ENCODE assay signal across 26 cellular contexts in the genomic region with DNA sequence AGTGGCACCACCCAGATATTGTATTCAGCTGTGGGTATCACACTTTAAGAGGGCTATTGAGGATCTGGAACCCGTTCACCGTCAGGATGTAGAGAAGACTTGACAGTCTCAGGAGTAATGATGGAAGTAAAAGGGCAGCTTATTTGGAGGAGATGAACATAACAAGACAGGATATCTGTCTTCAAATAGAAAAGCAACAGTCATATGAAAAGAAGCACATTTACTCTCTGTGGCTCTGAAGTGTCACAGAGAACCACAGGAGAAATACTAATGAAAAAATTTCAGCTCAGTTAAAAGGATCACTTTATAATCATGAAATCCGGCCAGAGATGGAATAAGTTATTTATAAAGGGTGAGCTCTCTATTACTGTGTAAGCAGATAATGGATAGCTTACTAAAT.
"Had no signal": no experiment of that assay in that cellular context is flagged by ENCODE, and none has a peak within 500 bp of the region (broad histone marks: within the 10 kb centered on the region; RNA-seq: fewer than 3 reads in every experiment).

No MANE protein-coding gene starts in this region.

- FAIRE-seq: keratinocyte had no signal

- H3K4me3 ChIP-seq: dorsolateral prefrontal cortex, lung, prostate gland, right atrium auricular region, suprapubic skin, transverse colon, upper lobe of right lung, uterus had no signal

- H3K36me3 Mint-ChIP-seq: immature natural killer cell; memory B cell; natural killer cell; stimulated activated memory B cell treated with anti-CD40 and anti-IgM and Interleukin-4, amounts not matched to agents 10 μg/mL and 1 μg/mL and 100 μg/mL, for 72 hours had no signal

- H3K9me3 Mint-ChIP-seq: immature natural killer cell; memory B cell; natural killer cell; neural crest cell; stimulated activated memory B cell treated with anti-CD40 and anti-IgM and Interleukin-4, amounts not matched to agents 10 μg/mL and 1 μg/mL and 100 μg/mL, for 72 hours; stimulated activated naive CD8-positive, alpha-beta T cell treated with anti-CD3 and anti-CD28 coated beads, Interleukin-15, Interleukin-2, amounts not matched to agents 100 ng/mL and 50 ng/mL, for 24 hours had no signal

- H3K4me1 Mint-ChIP-seq: immature natural killer cell, natural killer cell had no signal

- H3K27me3 Mint-ChIP-seq: memory B cell; stimulated activated memory B cell treated with anti-CD40 and anti-IgM and Interleukin-4, amounts not matched to agents 10 μg/mL and 1 μg/mL and 100 μg/mL, for 72 hours; stimulated activated naive CD8-positive, alpha-beta T cell treated with anti-CD3 and anti-CD28 coated beads, Interleukin-15, Interleukin-2, amounts not matched to agents 100 ng/mL and 50 ng/mL, for 24 hours had no signal

- H3K27ac ChIP-seq: dorsolateral prefrontal cortex, epithelial cell of prostate, neutrophil, right atrium auricular region, suprapubic skin, transverse colon, upper lobe of right lung, uterus had no signal

- DNase-seq: dorsolateral prefrontal cortex; effector CD4-positive, alpha-beta T cell; foreskin melanocyte; glutamatergic neuron; hypothalamus; immature natural killer cell; natural killer cell; stimulated activated CD4-positive, alpha-beta T cell treated with anti-CD3 and anti-CD28 coated beads, Interleukin-2, amount 100 ng/mL, for 24 hours; stimulated activated CD4-positive, alpha-beta T cell treated with anti-CD3 and anti-CD28 coated beads, Interleukin-4, amount 100 ng/mL, for 24 hours; transverse colon; upper lobe of right lung; uterus had no signal

- ATAC-seq: esophagus mucosa; left lobe of liver; natural killer cell; sciatic nerve; stimulated activated memory B cell treated with anti-CD40 and anti-IgM and Interleukin-4, amounts not matched to agents 10 μg/mL and 1 μg/mL and 100 μg/mL, for 72 hours; upper lobe of right lung had no signal

- H3K9me3 ChIP-seq: neutrophil, prostate gland, right atrium auricular region, suprapubic skin, transverse colon, upper lobe of right lung, uterus had no signal

- H3K27me3 ChIP-seq: dorsolateral prefrontal cortex, neutrophil, right atrium auricular region, suprapubic skin, transverse colon, upper lobe of right lung, uterus had no signal

- H3K27ac Mint-ChIP-seq: immature natural killer cell; memory B cell; natural killer cell; stimulated activated memory B cell treated with anti-CD40 and anti-IgM and Interleukin-4, amounts not matched to agents 10 μg/mL and 1 μg/mL and 100 μg/mL, for 72 hours; stimulated activated naive CD8-positive, alpha-beta T cell treated with anti-CD3 and anti-CD28 coated beads, Interleukin-15, Interleukin-2, amounts not matched to agents 100 ng/mL and 50 ng/mL, for 24 hours had no signal

- H3K4me3 Mint-ChIP-seq: immature natural killer cell; memory B cell; natural killer cell; neural crest cell; stimulated activated memory B cell treated with anti-CD40 and anti-IgM and Interleukin-4, amounts not matched to agents 10 μg/mL and 1 μg/mL and 100 μg/mL, for 72 hours; stimulated activated naive CD8-positive, alpha-beta T cell treated with anti-CD3 and anti-CD28 coated beads, Interleukin-15, Interleukin-2, amounts not matched to agents 100 ng/mL and 50 ng/mL, for 24 hours had no signal

- H3K4me1 ChIP-seq: prostate gland, right atrium auricular region, transverse colon, upper lobe of right lung, uterus had no signal

- H3K36me3 ChIP-seq: neutrophil, prostate gland, right atrium auricular region, suprapubic skin, transverse colon, upper lobe of right lung, uterus had no signal
